In the genomic region with DNA sequence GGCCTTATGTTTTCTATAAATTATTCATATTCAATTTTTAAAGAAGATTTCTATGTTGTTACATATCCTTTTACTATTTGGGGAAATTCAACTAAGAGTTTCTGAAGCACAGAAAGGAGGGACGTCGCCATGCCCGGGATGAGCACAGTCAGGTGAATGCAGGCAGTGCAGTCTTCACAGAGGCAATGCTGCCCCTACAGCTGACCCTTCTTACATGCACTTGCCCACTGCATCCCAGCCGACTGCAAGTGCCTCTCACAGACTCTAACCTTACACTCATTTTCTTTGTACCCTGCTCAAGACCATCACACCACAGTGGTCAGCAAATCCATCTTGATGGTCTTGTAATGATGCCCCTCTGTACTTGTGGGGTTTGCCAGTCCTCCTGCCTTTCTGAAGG, we compare ENCODE assay signal across 27 cellular contexts.
"Had no signal": no experiment of that assay in that cellular context is flagged by ENCODE, and none has a peak within 500 bp of the region (broad histone marks: within the 10 kb centered on the region; RNA-seq: fewer than 3 reads in every experiment).

No MANE protein-coding gene starts in this region.

- H3K9me3 ChIP-seq: ovary, psoas muscle, right lobe of liver, sigmoid colon, stomach, thoracic aorta, thyroid gland, tibial nerve, upper lobe of left lung, vagina had no signal

- H3K27ac Mint-ChIP-seq: natural killer cell; nephron; progenitor cell of endocrine pancreas; stimulated activated effector memory CD8-positive, alpha-beta T cell treated with anti-CD3 and anti-CD28 coated beads, Interleukin-12 subunit alpha, Interleukin-12 subunit beta, amount 100 ng/mL, for 72 hours; stimulated activated naive B cell treated with anti-CD40 and anti-IgM and Interleukin-4, amounts not matched to agents 10 μg/mL and 1 μg/mL and 100 μg/mL, for 72 hours; stimulated activated naive CD8-positive, alpha-beta T cell treated with anti-CD3 and anti-CD28 coated beads, Interleukin-15, Interleukin-2, amounts not matched to agents 100 ng/mL and 50 ng/mL, for 24 hours had no signal

- DNase-seq: natural killer cell; occipital lobe; ovary; posterior cingulate gyrus; psoas muscle; right cardiac atrium; right lobe of liver; sigmoid colon; small intestine; stimulated activated CD4-positive, alpha-beta T cell treated with anti-CD3 and anti-CD28 coated beads, Interleukin-15, amount 100 ng/mL, for 24 hours; stimulated activated CD4-positive, alpha-beta T cell treated with anti-CD3 and anti-CD28 coated beads, Interleukin-2, amount 100 ng/mL, for 24 hours; stimulated activated CD4-positive, alpha-beta T cell treated with anti-CD3 and anti-CD28 coated beads, Interleukin-2, amount 100 ng/mL, for 48 hours; stimulated activated CD4-positive, alpha-beta T cell treated with anti-CD3 and anti-CD28 coated beads, Interleukin-4, amount 100 ng/mL, for 24 hours; stimulated activated naive B cell treated with anti-CD40 and anti-IgM and Interleukin-4, amounts not matched to agents 10 μg/mL and 1 μg/mL and 100 μg/mL, for 72 hours; stimulated activated naive CD4-positive, alpha-beta T cell treated with Interleukin-2 at 50 U/mL for 16 hours; stomach; thyroid gland; trophoblast cell; upper lobe of left lung had no signal

- H3K36me3 Mint-ChIP-seq: natural killer cell; stimulated activated effector memory CD8-positive, alpha-beta T cell treated with anti-CD3 and anti-CD28 coated beads, Interleukin-12 subunit alpha, Interleukin-12 subunit beta, amount 100 ng/mL, for 72 hours; stimulated activated naive B cell treated with anti-CD40 and anti-IgM and Interleukin-4, amounts not matched to agents 10 μg/mL and 1 μg/mL and 100 μg/mL, for 72 hours had no signal

- H3K4me1 ChIP-seq: parathyroid adenoma, psoas muscle, right lobe of liver, sigmoid colon, stomach, thyroid gland, tibial nerve, upper lobe of left lung, vagina had no signal

- ATAC-seq: natural killer cell; psoas muscle; right cardiac atrium; right lobe of liver; stimulated activated effector memory CD8-positive, alpha-beta T cell treated with anti-CD3 and anti-CD28 coated beads, Interleukin-12 subunit alpha, Interleukin-12 subunit beta, amount 100 ng/mL, for 72 hours; stimulated activated naive B cell treated with anti-CD40 and anti-IgM and Interleukin-4, amounts not matched to agents 10 μg/mL and 1 μg/mL and 100 μg/mL, for 72 hours had no signal

- H3K79me2 ChIP-seq: parathyroid adenoma had no signal

- H3K4me3 ChIP-seq: ovary, psoas muscle, right lobe of liver, sigmoid colon, stomach, thoracic aorta, thyroid gland, tibial nerve, upper lobe of left lung, vagina had no signal

- H2AFZ ChIP-seq: parathyroid adenoma had no signal

- H3K27me3 ChIP-seq: ovary, right lobe of liver, sigmoid colon, stomach, thyroid gland, tibial nerve, upper lobe of left lung, vagina had no signal

- H3K9me3 Mint-ChIP-seq: nephron; stimulated activated effector memory CD8-positive, alpha-beta T cell treated with anti-CD3 and anti-CD28 coated beads, Interleukin-12 subunit alpha, Interleukin-12 subunit beta, amount 100 ng/mL, for 72 hours; stimulated activated naive CD8-positive, alpha-beta T cell treated with anti-CD3 and anti-CD28 coated beads, Interleukin-15, Interleukin-2, amounts not matched to agents 100 ng/mL and 50 ng/mL, for 24 hours had no signal

- H3K36me3 ChIP-seq: ovary, right lobe of liver, sigmoid colon, stomach, thoracic aorta, thyroid gland, upper lobe of left lung, vagina had no signal

- H3K4me3 Mint-ChIP-seq: natural killer cell; nephron; stimulated activated effector memory CD8-positive, alpha-beta T cell treated with anti-CD3 and anti-CD28 coated beads, Interleukin-12 subunit alpha, Interleukin-12 subunit beta, amount 100 ng/mL, for 72 hours; stimulated activated naive B cell treated with anti-CD40 and anti-IgM and Interleukin-4, amounts not matched to agents 10 μg/mL and 1 μg/mL and 100 μg/mL, for 72 hours; stimulated activated naive CD8-positive, alpha-beta T cell treated with anti-CD3 and anti-CD28 coated beads, Interleukin-15, Interleukin-2, amounts not matched to agents 100 ng/mL and 50 ng/mL, for 24 hours had no signal

- H3K27ac ChIP-seq: ovary, parathyroid adenoma, psoas muscle, right lobe of liver, sigmoid colon, stomach, thoracic aorta, thyroid gland, tibial nerve, upper lobe of left lung, vagina had no signal

- H3K9ac ChIP-seq: parathyroid adenoma had no signal

- H3K4me1 Mint-ChIP-seq: natural killer cell; nephron; stimulated activated effector memory CD8-positive, alpha-beta T cell treated with anti-CD3 and anti-CD28 coated beads, Interleukin-12 subunit alpha, Interleukin-12 subunit beta, amount 100 ng/mL, for 72 hours; stimulated activated naive B cell treated with anti-CD40 and anti-IgM and Interleukin-4, amounts not matched to agents 10 μg/mL and 1 μg/mL and 100 μg/mL, for 72 hours had no signal
